In the genomic region with DNA sequence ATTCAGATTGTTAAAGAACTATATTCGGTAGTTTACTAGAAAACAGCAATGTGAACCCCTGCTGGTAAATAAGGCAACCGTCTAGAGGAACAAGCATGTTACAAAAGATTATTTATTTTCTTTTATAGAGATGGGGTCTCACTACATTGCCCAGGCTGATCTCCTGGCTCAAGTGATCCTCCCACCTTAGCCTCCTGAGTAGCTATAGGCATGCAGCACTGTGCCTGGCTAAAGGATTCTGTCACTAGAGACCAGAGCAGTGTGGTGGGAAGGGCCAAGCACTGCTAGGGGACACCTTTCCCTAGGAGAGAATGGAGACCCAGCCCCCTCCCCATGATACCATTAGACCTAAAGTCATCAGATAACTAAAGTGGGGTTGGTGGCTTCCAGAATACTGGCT, we compare ENCODE assay signal across 12 cellular contexts. TPM values are rescaled to one million over a fixed set of nuclear protein-coding genes. Genes with fewer than 3 reads are reported as not detected.
A peak's percentile ranks its signal among the peaks of the same experiment; 100 is the strongest.
DNase-seq lines count a peak whose midpoint lies in the region; ATAC-seq and TF ChIP-seq lines count a peak whose summit lies in the region.
"Had no signal": no experiment of that assay in that cellular context is flagged by ENCODE, and none has a peak within 500 bp of the region (broad histone marks: within the 10 kb centered on the region; RNA-seq: fewer than 3 reads in every experiment).

No MANE protein-coding gene starts in this region.

- TF ChIP-seq CTCF in RWPE2 (IDR thresholded peaks at IDR 0.05; ENCODE audit: poor library complexity, severe bottlenecking) (no peak), esophagus squamous epithelium (IDR thresholded peaks at IDR 0.05) (no peak)

- H3K9me3 ChIP-seq in RWPE2 (ENCODE audit: severe bottlenecking): no peaks in the 10 kb centered on the region
- H3K9me3 ChIP-seq in esophagus squamous epithelium: no peaks in the 10 kb centered on the region
- H3K9me3 ChIP-seq: uterus had no signal

- no peak overlapping the region for H3K4me3 Mint-ChIP-seq in activated naive CD4-positive, alpha-beta T cell treated with anti-CD3 and anti-CD28 coated beads, Interleukin-2, amount 50 U/mL, for 24 hours
- H3K4me3 Mint-ChIP-seq in stimulated activated memory B cell treated with anti-CD40 and anti-IgM and Interleukin-4, amounts not matched to agents 10 μg/mL and 1 μg/mL and 100 μg/mL, for 72 hours: no peak overlapping the region

- peak overlapping the region; percentile 82 for H3K27ac Mint-ChIP-seq in activated naive CD4-positive, alpha-beta T cell treated with anti-CD3 and anti-CD28 coated beads, Interleukin-2, amount 50 U/mL, for 24 hours
- peak overlapping the region; percentile 70 for H3K27ac Mint-ChIP-seq in stimulated activated memory B cell treated with anti-CD40 and anti-IgM and Interleukin-4, amounts not matched to agents 10 μg/mL and 1 μg/mL and 100 μg/mL, for 72 hours

- peaks cover 6% of the 10 kb centered on the region for H3K4me1 ChIP-seq in RWPE2 (ENCODE audit: insufficient read depth, poor library complexity, severe bottlenecking)
- peaks cover 3 to 33% (median 15%) of the 10 kb centered on the region in 3 donors for H3K4me1 ChIP-seq in esophagus squamous epithelium
- H3K4me1 ChIP-seq: uterus had no signal

- H3K36me3 ChIP-seq in RWPE2 (ENCODE audit: low read depth) (peaks cover 3% of the 10 kb centered on the region; the same call in 1 of the 2 replicates), esophagus squamous epithelium (peaks cover 3 to 44% (median 4%) of the 10 kb centered on the region in 3 donors)
- H3K36me3 ChIP-seq: uterus had no signal

- H3K27ac ChIP-seq in RWPE2 (ENCODE audit: poor library complexity, severe bottlenecking) (no peak overlapping the region), esophagus squamous epithelium (peak overlapping the region in 3 of 4 donors; percentile 10 to 79 (median 70))
- H3K27ac ChIP-seq: uterus had no signal

- H3K27me3 Mint-ChIP-seq in activated naive CD4-positive, alpha-beta T cell treated with anti-CD3 and anti-CD28 coated beads, Interleukin-2, amount 50 U/mL, for 24 hours: no peaks in the 10 kb centered on the region
- no peaks in the 10 kb centered on the region for H3K27me3 Mint-ChIP-seq in stimulated activated memory B cell treated with anti-CD40 and anti-IgM and Interleukin-4, amounts not matched to agents 10 μg/mL and 1 μg/mL and 100 μg/mL, for 72 hours

- H3K4me1 Mint-ChIP-seq in activated naive CD4-positive, alpha-beta T cell treated with anti-CD3 and anti-CD28 coated beads, Interleukin-2, amount 50 U/mL, for 24 hours: peaks cover 38% of the 10 kb centered on the region
- peaks cover 49% of the 10 kb centered on the region for H3K4me1 Mint-ChIP-seq in stimulated activated memory B cell treated with anti-CD40 and anti-IgM and Interleukin-4, amounts not matched to agents 10 μg/mL and 1 μg/mL and 100 μg/mL, for 72 hours

- H3K9me3 Mint-ChIP-seq in activated naive CD4-positive, alpha-beta T cell treated with anti-CD3 and anti-CD28 coated beads, Interleukin-2, amount 50 U/mL, for 24 hours: no peaks in the 10 kb centered on the region
- no peaks in the 10 kb centered on the region for H3K9me3 Mint-ChIP-seq in stimulated activated memory B cell treated with anti-CD40 and anti-IgM and Interleukin-4, amounts not matched to agents 10 μg/mL and 1 μg/mL and 100 μg/mL, for 72 hours

- no peak for DNase-seq in activated naive CD4-positive, alpha-beta T cell (lab: John Stamatoyannopoulos, UW)
- DNase-seq in RWPE2 (ENCODE audit: low spot score) (peak; percentile 9), esophagus squamous epithelium (lab: John Stamatoyannopoulos, UW) (no peak), AG08395 (ENCODE audit: low spot score) (no peak), UCSD-AML1 (lab: John Stamatoyannopoulos, UW; ENCODE audit: unreplicated experiment) (no peak)
- DNase-seq: aorta, DND-41, uterus had no signal

- H3K27me3 ChIP-seq in RWPE2 (ENCODE audit: insufficient read depth, poor library complexity, severe bottlenecking): no peaks in the 10 kb centered on the region
- H3K27me3 ChIP-seq in esophagus squamous epithelium: no peaks in the 10 kb centered on the region
- H3K27me3 ChIP-seq: uterus had no signal

- 54 to 64% methylated on average over 2 of the region's 2 CpGs for WGBS in esophagus squamous epithelium, 2 donors

- H3K4me3 ChIP-seq in RWPE2 (ENCODE audit: severe bottlenecking) (no peak overlapping the region), esophagus squamous epithelium (no peak overlapping the region)
- H3K4me3 ChIP-seq: uterus had no signal

- no peak for TF ChIP-seq POLR2A in esophagus squamous epithelium (IDR thresholded peaks at IDR 0.05)

- intact Hi-C loops in esophagus squamous epithelium (cut with DNase I): no loop called here

- peaks cover 8% of the 10 kb centered on the region for H3K36me3 Mint-ChIP-seq in activated naive CD4-positive, alpha-beta T cell treated with anti-CD3 and anti-CD28 coated beads, Interleukin-2, amount 50 U/mL, for 24 hours
- peaks cover 26% of the 10 kb centered on the region for H3K36me3 Mint-ChIP-seq in stimulated activated memory B cell treated with anti-CD40 and anti-IgM and Interleukin-4, amounts not matched to agents 10 μg/mL and 1 μg/mL and 100 μg/mL, for 72 hours

- ATAC-seq in RWPE2 (ENCODE audit: low read depth): no peak
- no peak for ATAC-seq in stimulated activated memory B cell treated with anti-CD40 and anti-IgM and Interleukin-4, amounts not matched to agents 10 μg/mL and 1 μg/mL and 100 μg/mL, for 72 hours
- ATAC-seq in HG03457 (IDR thresholded peaks at IDR 0.05; ENCODE audit: unreplicated experiment): no peak
- ATAC-seq: Panc1 had no signal

RNA-seq across cellular contexts. Expression of a gene that starts 28.9 kb away (rescaled TPM):
- 10 to 100 TPM in 2 of 4 donors, 1 to 10 TPM in 2; 7.6 to 15.0 (median 11.2) TPM for total RNA-seq in esophagus squamous epithelium
